8 cellular contexts compared by ENCODE assay signal in genomic region chr16:89093602-89094251, GRCh38. TPM values are rescaled to one million over a fixed set of nuclear protein-coding genes. Genes with fewer than 3 reads are reported as not detected.
DNase-seq lines count a peak whose midpoint lies in the region; ATAC-seq lines count a peak whose summit lies in the region.

Gene ACSF3, plus strand, starts transcription at chr16:89093852. Its CDS starts 6,830 bp downstream, at chr16:89100682.

- peak within 1 kb of the TSS; percentile 80 to 93 for H3K4me3 Mint-ChIP-seq in effector memory CD8-positive, alpha-beta T cell

- peak; percentile 49 for ATAC-seq in GM19463 (IDR thresholded peaks at IDR 0.05; ENCODE audit: unreplicated experiment)
- peak; percentile 29 for ATAC-seq in effector memory CD8-positive, alpha-beta T cell (replicated peaks)

- peak within 1 kb of the TSS; percentile 77 to 99 for H3K4me3 ChIP-seq in mesenchymal stem cell (ENCODE audit: insufficient read depth in 1 of 2, low read depth in 1 of 2, low read length in 2 of 2)

- H3K4me1 ChIP-seq in mesenchymal stem cell (ENCODE audit: control insufficient read depth, insufficient read depth, low read depth, low read length): peaks cover 25% of the 10 kb centered on the region

- peak within 1 kb of the TSS; percentile 11 for H4K91ac ChIP-seq in mesenchymal stem cell (ENCODE audit: low read length)

- peak within 1 kb of the TSS; percentile 94 for H4K8ac ChIP-seq in mesenchymal stem cell (ENCODE audit: low read length)

- peaks cover 28% of the 10 kb centered on the region for H3K79me1 ChIP-seq in mesenchymal stem cell (replicated peaks; ENCODE audit: low read length, poor library complexity, severe bottlenecking)

- peaks cover 21 to 38% of the 10 kb centered on the region in 2 experiments for H3K27me3 ChIP-seq in mesenchymal stem cell (ENCODE audit: control insufficient read depth in 1 of 2, insufficient read depth in 1 of 2, low read length in 2 of 2)

- peak within 1 kb of the TSS; percentile 84 for H3K4me2 ChIP-seq in mesenchymal stem cell (ENCODE audit: low read length, poor library complexity, severe bottlenecking)

- H2BK15ac ChIP-seq in mesenchymal stem cell (ENCODE audit: low read depth, poor library complexity, severe bottlenecking): no peak within 1 kb of the TSS

- peaks cover 42 to 47% of the 10 kb centered on the region in 2 donors for H3K4me1 Mint-ChIP-seq in effector memory CD8-positive, alpha-beta T cell (ENCODE audit: low read depth in 2 of 2)

- peak within 1 kb of the TSS; percentile 67 for H2BK120ac ChIP-seq in mesenchymal stem cell (ENCODE audit: low read depth, low read length)

- H3K9me3 ChIP-seq in mesenchymal stem cell (ENCODE audit: control insufficient read depth, low read length): no peaks in the 10 kb centered on the region

- peak within 1 kb of the TSS; percentile 97 for H2AFZ ChIP-seq in mesenchymal stem cell (ENCODE audit: low read depth, low read length)

- H3K27ac ChIP-seq in mesenchymal stem cell (ENCODE audit: low read length, poor library complexity, severe bottlenecking): no peak within 1 kb of the TSS

- peak within 1 kb of the TSS; percentile 37 for H2BK5ac ChIP-seq in mesenchymal stem cell (ENCODE audit: low read depth, low read length, poor library complexity, severe bottlenecking)

- H2BK12ac ChIP-seq in mesenchymal stem cell (ENCODE audit: low read length in 2 of 2): no peak within 1 kb of the TSS

- peaks cover 16 to 22% of the 10 kb centered on the region in 2 donors for H3K27me3 Mint-ChIP-seq in effector memory CD8-positive, alpha-beta T cell

- H3K18ac ChIP-seq in mesenchymal stem cell (ENCODE audit: low read depth in 1 of 2, low read length in 2 of 2): peak within 1 kb of the TSS; percentile 77 to 83

- peak within 1 kb of the TSS; percentile 21 to 96 for H3K14ac ChIP-seq in mesenchymal stem cell (ENCODE audit: low read length in 2 of 2)

- H3K36me3 Mint-ChIP-seq in effector memory CD8-positive, alpha-beta T cell (ENCODE audit: insufficient read depth): peaks cover 27% of the 10 kb centered on the region

- DNase-seq in CD1c-positive myeloid dendritic cell (ENCODE audit: extremely low spot score): peak; percentile 75
- DNase-seq in NCI-H2171 (lab: John Stamatoyannopoulos, UW): peak; percentile 40
- peak; percentile 91 for DNase-seq in activated CD8-positive, alpha-beta memory T cell treated with anti-CD3 and anti-CD28 coated beads for 24 hours
- DNase-seq in effector memory CD8-positive, alpha-beta T cell: peak; percentile 57 to 67 (median 58)
- peak; percentile 37 for DNase-seq in mesenchymal stem cell
- peak; percentile 42 for DNase-seq in stimulated activated CD8-positive, alpha-beta memory T cell treated with anti-CD3 and anti-CD28 coated beads, Interleukin-12 subunit alpha, Interleukin-12 subunit beta, amount 100 ng/mL, for 1 hour (ENCODE audit: low read depth)
- DNase-seq in NCI-H524 treated with DMSO at 0.1 percent for 48 hours (lab: John Stamatoyannopoulos, UW): no peak

- peak within 1 kb of the TSS; percentile 92 for H3K9ac ChIP-seq in mesenchymal stem cell (ENCODE audit: low read length)

- H2AK5ac ChIP-seq in mesenchymal stem cell (ENCODE audit: low read length, severe bottlenecking): no peak within 1 kb of the TSS

- H3K9me3 Mint-ChIP-seq in effector memory CD8-positive, alpha-beta T cell: no peaks in the 10 kb centered on the region

- peak within 1 kb of the TSS; percentile 88 to 96 for H3K4ac ChIP-seq in mesenchymal stem cell (ENCODE audit: low read depth in 1 of 2, low read length in 2 of 2)

- WGBS in mesenchymal stem cell: 3% methylated on average over 41 of the region's 110 CpGs

- H3K36me3 ChIP-seq in mesenchymal stem cell (ENCODE audit: control insufficient read depth in 1 of 2, insufficient read depth in 2 of 2, low read depth in 1 of 2, low read length in 2 of 2): peaks cover 0 to 24% of the 10 kb centered on the region in 2 experiments

- peak within 1 kb of the TSS; percentile 96 to 99 for H3K27ac Mint-ChIP-seq in effector memory CD8-positive, alpha-beta T cell

- peak within 1 kb of the TSS in 1 of 2 experiments; percentile 32 for H3K23ac ChIP-seq in mesenchymal stem cell (ENCODE audit: low read length in 2 of 2)

RNA-seq across cellular contexts. Expression of gene ACSF3, which starts in this region (rescaled TPM):
- polyA plus RNA-seq in mesenchymal stem cell (2013, experiment 1 of 2): 7.7 TPM
- polyA plus RNA-seq in mesenchymal stem cell (2013, experiment 2 of 2): 7.7 TPM
